Comparison of ENCODE assay signal across 24 cellular contexts in genomic region chr16:35596467-35596866, GRCh38.
"Had no signal": no experiment of that assay in that cellular context is flagged by ENCODE, and none has a peak within 500 bp of the region (broad histone marks: within the 10 kb centered on the region; RNA-seq: fewer than 3 reads in every experiment).

No MANE protein-coding gene starts in this region.

- H3K27ac ChIP-seq: lower lobe of right lung, ovary, psoas muscle, sigmoid colon, testis, tibial artery had no signal

- H3K9me3 ChIP-seq: lower lobe of right lung, ovary, psoas muscle, testis, tibial artery had no signal

- H3K4me3 ChIP-seq: lower lobe of right lung, ovary, psoas muscle, sigmoid colon, testis, tibial artery had no signal

- H3K4me1 Mint-ChIP-seq: immature natural killer cell; memory B cell; natural killer cell; stimulated activated effector memory CD8-positive, alpha-beta T cell treated with anti-CD3 and anti-CD28 coated beads, Interleukin-12 subunit alpha, Interleukin-12 subunit beta, amount 100 ng/mL, for 72 hours had no signal

- H3K27me3 ChIP-seq: ovary, sigmoid colon, testis, tibial artery had no signal

- H3K36me3 Mint-ChIP-seq: memory B cell; stimulated activated effector memory CD8-positive, alpha-beta T cell treated with anti-CD3 and anti-CD28 coated beads, Interleukin-12 subunit alpha, Interleukin-12 subunit beta, amount 100 ng/mL, for 72 hours; type B pancreatic cell had no signal

- H3K4me1 ChIP-seq: lower lobe of right lung, psoas muscle, sigmoid colon, testis, tibial artery had no signal

- DNase-seq: cortex of kidney; effector memory CD8-positive, alpha-beta T cell; foreskin melanocyte; hypothalamus; immature natural killer cell; islet precursor cell; left ventricle myocardium superior; lower lobe of right lung; natural killer cell; occipital lobe; ovary; posterior cingulate gyrus; psoas muscle; right cardiac atrium; sigmoid colon; stimulated activated CD4-positive, alpha-beta T cell treated with anti-CD3 and anti-CD28 coated beads, Interleukin-2, amount 100 ng/mL, for 24 hours; stimulated activated CD4-positive, alpha-beta T cell treated with anti-CD3 and anti-CD28 coated beads, Interleukin-4, amount 100 ng/mL, for 24 hours; stimulated activated naive CD8-positive, alpha-beta T cell treated with anti-CD3 and anti-CD28 coated beads, Interleukin-15, Interleukin-2, amounts not matched to agents 100 U/mL and 50 U/mL, for 24 hours; substantia nigra; testis; tibial artery had no signal

- H3K36me3 ChIP-seq: lower lobe of right lung, ovary, sigmoid colon, tibial artery had no signal

- H3K27me3 Mint-ChIP-seq: effector memory CD8-positive, alpha-beta T cell; memory B cell; type B pancreatic cell had no signal

- H3K4me3 Mint-ChIP-seq: effector memory CD8-positive, alpha-beta T cell; immature natural killer cell; memory B cell; natural killer cell; stimulated activated effector memory CD8-positive, alpha-beta T cell treated with anti-CD3 and anti-CD28 coated beads, Interleukin-12 subunit alpha, Interleukin-12 subunit beta, amount 100 ng/mL, for 72 hours; type B pancreatic cell had no signal

- H3K27ac Mint-ChIP-seq: effector memory CD8-positive, alpha-beta T cell; immature natural killer cell; memory B cell; natural killer cell; stimulated activated effector memory CD8-positive, alpha-beta T cell treated with anti-CD3 and anti-CD28 coated beads, Interleukin-12 subunit alpha, Interleukin-12 subunit beta, amount 100 ng/mL, for 72 hours; type B pancreatic cell had no signal
